ENCODE assay signal across 27 cellular contexts in the genomic region with DNA sequence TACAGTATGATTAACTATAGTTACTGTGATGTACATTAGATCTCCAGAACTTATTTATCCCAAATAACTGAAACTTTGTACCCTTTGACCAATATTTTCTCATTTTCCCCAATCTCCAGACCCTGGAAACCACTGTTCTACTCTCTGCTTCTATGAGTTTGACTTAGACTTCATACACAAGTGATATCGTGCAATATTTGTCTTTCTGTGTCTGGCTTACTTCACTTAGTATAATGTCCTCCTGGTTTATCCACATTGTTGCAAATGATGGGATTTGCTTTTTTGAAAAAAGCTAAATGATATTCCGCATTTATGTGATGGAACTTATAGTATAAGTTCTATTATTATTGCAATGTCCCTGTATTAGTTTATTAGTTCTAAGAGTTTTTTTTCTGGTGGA.
DNase-seq lines count a peak whose midpoint lies in the region; ATAC-seq, FAIRE-seq and TF ChIP-seq lines count a peak whose summit lies in the region.
"Had no signal": no experiment of that assay in that cellular context is flagged by ENCODE, and none has a peak within 500 bp of the region (broad histone marks: within the 10 kb centered on the region; RNA-seq: fewer than 3 reads in every experiment).

No MANE protein-coding gene starts in this region.

- no peak overlapping the region for H3K23ac ChIP-seq in IMR-90 (ENCODE audit: low read depth, low read length)

- no peak for TF ChIP-seq POLR2A in IMR-90 (IDR thresholded peaks at IDR 0.05; ENCODE audit: low read depth, low read length)

- no peak overlapping the region for H4K8ac ChIP-seq in IMR-90 (ENCODE audit: low read depth in 2 of 2, low read length in 2 of 2)

- TF ChIP-seq RAD21 in IMR-90 (IDR thresholded peaks at IDR 0.05; ENCODE audit: low read length) (no peak), Ishikawa (IDR thresholded peaks at IDR 0.05; ENCODE audit: low read depth) (no peak)

- peaks cover 14% of the 10 kb centered on the region for H3K36me3 Mint-ChIP-seq in nephron progenitor cell (ENCODE audit: low read depth)
- H3K36me3 Mint-ChIP-seq: CD14-positive monocyte; CD4-positive, CD25-positive, alpha-beta regulatory T cell had no signal

- intact Hi-C loops in IMR-90 (cut with micrococcal nuclease) = no loop called here

- H3K4ac ChIP-seq in IMR-90 (ENCODE audit: low read depth, low read length) = no peak overlapping the region

- no peaks in the 10 kb centered on the region for H3K4me1 Mint-ChIP-seq in nephron progenitor cell
- H3K4me1 Mint-ChIP-seq: CD14-positive monocyte; CD4-positive, alpha-beta memory T cell; CD4-positive, CD25-positive, alpha-beta regulatory T cell; CD8-positive, alpha-beta memory T cell had no signal

- POLR2A ChIA-PET in IMR-90 (lab: Charles Lee; ENCODE audit: unreplicated experiment) = no interaction called here

- no TSS peak for BruUV-seq in IMR-90 (replicated peaks; lab: Mats Ljungman, UMichigan)

- H2AK9ac ChIP-seq in IMR-90 (replicated peaks; ENCODE audit: low read depth, low read length, poor library complexity) = no peak overlapping the region

- H3K27ac ChIP-seq in IMR-90 (ENCODE audit: insufficient read depth, low read length) = no peak overlapping the region
- H3K27ac ChIP-seq: BLaER1 had no signal

- in situ Hi-C loops in IMR-90 (cut with MboI; ENCODE audit: low sequenced_read_pairs) = no loop called here

- no CpG with 5 or more reads among the region's 2 CpGs for WGBS in IMR-90 (ENCODE audit: extremely low coverage in 2 of 2, insufficient read length in 1 of 2), 2 experiments

- H3K79me1 ChIP-seq in IMR-90 (ENCODE audit: low read depth in 1 of 2, low read length in 2 of 2) = no peaks in the 10 kb centered on the region

- no peak overlapping the region for H2BK5ac ChIP-seq in IMR-90 (ENCODE audit: low read depth, low read length, poor library complexity, severe bottlenecking)

- no peak overlapping the region for H3K56ac ChIP-seq in IMR-90 (ENCODE audit: extremely low read depth, insufficient read depth, low read length)

- no peak overlapping the region for H3K4me3 ChIP-seq in IMR-90 (ENCODE audit: insufficient read depth, low read depth, low read length)
- H3K4me3 ChIP-seq: BLaER1, GM12878 had no signal

- CTCF ChIA-PET in IMR-90 (lab: Yijun Ruan, JAX) = no interaction called here

- dilution Hi-C loops in IMR-90 (cut with HindIII; ENCODE audit: low sequenced_read_pairs, unreplicated experiment) = no loop called here

- no peak overlapping the region for H2BK15ac ChIP-seq in IMR-90 (ENCODE audit: low read depth, low read length)

- no peak overlapping the region for H3K18ac ChIP-seq in IMR-90 (ENCODE audit: low read depth, low read length)

- ATAC-seq in IMR-90 (ENCODE audit: low read depth) = no peak
- ATAC-seq: GM12878 had no signal

- H4K20me1 ChIP-seq in IMR-90 (ENCODE audit: insufficient read depth, low read length) = no peaks in the 10 kb centered on the region
- H4K20me1 ChIP-seq: BLaER1 had no signal

- H3K4me1 ChIP-seq in IMR-90 (ENCODE audit: control insufficient read depth, insufficient read depth, low read length) = no peaks in the 10 kb centered on the region
- H3K4me1 ChIP-seq: BE2C, BLaER1 had no signal

- H4K91ac ChIP-seq in IMR-90 (ENCODE audit: insufficient read depth, low read depth, low read length) = no peak overlapping the region

- H3K9me3 ChIP-seq in IMR-90 (ENCODE audit: control insufficient read depth, insufficient read depth, low read length) = peaks cover 3% of the 10 kb centered on the region; the same call in 1 of the 2 replicates
- H3K9me3 ChIP-seq: BE2C had no signal

- DNase-seq in IMR-90 (no peak), nephron progenitor cell (no peak), glomerular visceral epithelial cell (ENCODE audit: extremely low spot score) (no peak), frontal cortex (ENCODE audit: low spot score in 2 of 2) (no peak), NCI-H2029 treated with DMSO at 0.1 percent for 48 hours (lab: John Stamatoyannopoulos, UW) (no peak)
- DNase-seq: 8988T; ACHN; BE2C; C1 segment of cervical spinal cord; CD4-positive, alpha-beta memory T cell; CD4-positive, CD25-positive, alpha-beta regulatory T cell; CD8-positive, alpha-beta memory T cell; COR-L47; DMS 273 treated with DMSO at 0.1 percent for 48 hours; DMS153; DMS53; DMS79; DND-41; EL; GDM1 had no signal

- H3K9ac ChIP-seq in IMR-90 (ENCODE audit: low read depth, low read length) = no peak overlapping the region
- H3K9ac ChIP-seq: BLaER1 had no signal

- H3K27me3 ChIP-seq in IMR-90 (ENCODE audit: control insufficient read depth, insufficient read depth, low read length) = no peaks in the 10 kb centered on the region
- H3K27me3 ChIP-seq: BE2C, BLaER1 had no signal

- H3K36me3 ChIP-seq in IMR-90 (ENCODE audit: control insufficient read depth, insufficient read depth, low read length) = no peaks in the 10 kb centered on the region
- H3K36me3 ChIP-seq: BE2C, BLaER1 had no signal

- no peak overlapping the region for H3K14ac ChIP-seq in IMR-90 (replicated peaks; ENCODE audit: low read depth, low read length)

- TF ChIP-seq CTCF in IMR-90 (conservative IDR thresholded peaks at IDR 0.05; ENCODE audit: low read depth, low read length) (no peak), nephron progenitor cell (IDR thresholded peaks at IDR 0.05) (no peak)

- H2AFZ ChIP-seq in IMR-90 (replicated peaks; ENCODE audit: low read length, poor library complexity) = no peak overlapping the region

- no peak overlapping the region for H2BK20ac ChIP-seq in IMR-90 (ENCODE audit: low read depth, low read length)

- no peaks in the 10 kb centered on the region for H3K9me1 ChIP-seq in IMR-90 (ENCODE audit: insufficient read depth, low read length)

- no peak overlapping the region for H2BK120ac ChIP-seq in IMR-90 (ENCODE audit: low read depth, low read length)

- peak overlapping the region; percentile 6 for H3K27ac Mint-ChIP-seq in nephron progenitor cell
- H3K27ac Mint-ChIP-seq: CD14-positive monocyte; CD4-positive, alpha-beta memory T cell; CD4-positive, CD25-positive, alpha-beta regulatory T cell; CD8-positive, alpha-beta memory T cell had no signal

- H3K4me2 ChIP-seq in IMR-90 (ENCODE audit: low read depth, low read length) = no peak overlapping the region
- H3K4me2 ChIP-seq: BLaER1 had no signal

- H4K5ac ChIP-seq in IMR-90 (ENCODE audit: low read depth, low read length) = no peak overlapping the region

- no peak for FAIRE-seq in frontal cortex (lab: Jason Lieb, UNC)
- FAIRE-seq: A204.1, GM12878, GM12892, GM18507 had no signal

- peaks cover 17% of the 10 kb centered on the region for H3K27me3 Mint-ChIP-seq in nephron progenitor cell (ENCODE audit: low read depth, poor library complexity)

- peaks cover 62% of the 10 kb centered on the region for H3K9me3 Mint-ChIP-seq in nephron progenitor cell

- H3K4me3 Mint-ChIP-seq in nephron progenitor cell = no peak overlapping the region
- H3K4me3 Mint-ChIP-seq: CD14-positive monocyte; CD4-positive, alpha-beta memory T cell; CD4-positive, CD25-positive, alpha-beta regulatory T cell; CD8-positive, alpha-beta memory T cell had no signal

- TF ChIP-seq EP300 in Ishikawa (IDR thresholded peaks at IDR 0.05; ENCODE audit: borderline replicate concordance) = no peak

- no peak overlapping the region for H2AK5ac ChIP-seq in IMR-90 (ENCODE audit: low read depth, low read length)

TF ChIP-seq in IMR-90, 13 proteins besides CTCF, POLR2A, EP300 and RAD21 (continues in another document):
- no peak for TF ChIP-seq SMC3 (IDR thresholded peaks at IDR 0.05; ENCODE audit: low read depth, low read length)
- TF ChIP-seq CEBPB (IDR thresholded peaks at IDR 0.05; ENCODE audit: low read depth, low read length) = peak; percentile 61; the same call in 1 of the 2 replicates
- TF ChIP-seq RCOR1 (IDR thresholded peaks at IDR 0.05; ENCODE audit: insufficient replicate concordance, low read length) = no peak
- TF ChIP-seq, protein P1, sequence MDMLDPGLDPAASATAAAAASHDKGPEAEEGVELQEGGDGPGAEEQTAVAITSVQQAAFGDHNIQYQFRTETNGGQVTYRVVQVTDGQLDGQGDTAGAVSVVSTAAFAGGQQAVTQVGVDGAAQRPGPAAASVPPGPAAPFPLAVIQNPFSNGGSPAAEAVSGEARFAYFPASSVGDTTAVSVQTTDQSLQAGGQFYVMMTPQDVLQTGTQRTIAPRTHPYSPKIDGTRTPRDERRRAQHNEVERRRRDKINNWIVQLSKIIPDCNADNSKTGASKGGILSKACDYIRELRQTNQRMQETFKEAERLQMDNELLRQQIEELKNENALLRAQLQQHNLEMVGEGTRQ (IDR thresholded peaks at IDR 0.05; ENCODE audit: low read depth, low read length) = no peak

TF ChIP-seq in Ishikawa, 13 proteins besides CTCF, POLR2A, EP300 and RAD21:
- TF ChIP-seq CEBPB (IDR thresholded peaks at IDR 0.05) = peak; percentile 7; the same call in 1 of the 2 replicates
- TF ChIP-seq TCF12 (IDR thresholded peaks at IDR 0.05; ENCODE audit: low read depth) = no peak
